Comparison of ENCODE assay signal across 34 cellular contexts in the genomic region with DNA sequence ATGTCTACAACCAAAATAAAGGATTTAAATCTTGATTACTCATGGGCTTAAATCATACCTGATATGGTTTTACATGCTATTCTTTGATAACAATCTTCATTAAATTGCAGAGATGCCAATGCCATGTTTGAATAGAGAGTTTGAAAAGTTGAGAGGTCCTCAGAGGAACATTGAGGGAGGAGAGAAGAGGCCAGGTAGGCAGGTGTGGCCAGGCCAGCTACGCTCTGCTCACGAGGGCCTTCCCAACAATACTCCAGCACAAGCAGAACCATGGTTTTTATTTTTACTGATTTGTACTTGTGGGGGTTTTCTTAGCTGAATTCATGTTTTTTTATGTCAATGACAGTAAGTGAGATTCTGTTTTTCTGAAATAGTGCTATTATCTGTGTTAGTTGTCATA.
"Had no signal": no experiment of that assay in that cellular context is flagged by ENCODE, and none has a peak within 500 bp of the region (broad histone marks: within the 10 kb centered on the region; RNA-seq: fewer than 3 reads in every experiment).

No MANE protein-coding gene starts in this region.

- H3K27ac ChIP-seq: KMS-11 had no signal

- H3K4me3 ChIP-seq: MG63 had no signal

- H3K36me3 ChIP-seq: MG63 had no signal

- H3K27me3 ChIP-seq: MG63 had no signal

- DNase-seq: Karpas-422, Kasumi-1, KG1, MG63, MM.1S, MV-4-11, NCI-H1048, NCI-H1092, NCI-H1092 treated with DMSO at 0.1 percent for 48 hours, NCI-H1105, NCI-H1105 treated with DMSO at 0.1 percent for 48 hours, NCI-H1417, NCI-H1417 treated with DMSO at 0.1 percent for 48 hours, NCI-H1436, NCI-H1436 treated with DMSO at 0.1 percent for 48 hours, NCI-H146, NCI-H1694, NCI-H1694 treated with DMSO at 0.1 percent for 48 hours, NCI-H187, NCI-H187 treated with DMSO at 0.1 percent for 48 hours, NCI-H1930, NCI-H2029, NCI-H2029 treated with DMSO at 0.1 percent for 48 hours, NCI-H2081, NCI-H2081 treated with DMSO at 0.1 percent for 48 hours, NCI-H2107, NCI-H2171, NCI-H2171 treated with DMSO at 0.1 percent for 48 hours, NCI-H2227 treated with DMSO at 0.1 percent for 48 hours, NCI-H226, NCI-H345, NCI-H446, NCI-H446 treated with DMSO at 0.1 percent for 48 hours had no signal
